1 cellular context compared by ENCODE assay signal in genomic region chr11:134223066-134223465, GRCh38.
TF ChIP-seq lines count a peak whose summit lies in the region.

No MANE protein-coding gene starts in this region.

TF ChIP-seq in GM23338, 12 proteins besides CTCF, POLR2A, EP300 and RAD21 (continued from another document):
- no peak for TF ChIP-seq ZNF462 (CRISPR knock-in tag; IDR thresholded peaks at IDR 0.05)
- no peak for TF ChIP-seq ZNF114 (CRISPR knock-in tag; IDR thresholded peaks at IDR 0.05)
- no peak for TF ChIP-seq REST (IDR thresholded peaks at IDR 0.05; ENCODE audit: unreplicated experiment)
- no peak for TF ChIP-seq CREB1 (CRISPR knock-in tag; IDR thresholded peaks at IDR 0.05; ENCODE audit: low read depth)
- no peak for TF ChIP-seq JUNB (IDR thresholded peaks at IDR 0.05; ENCODE audit: unreplicated experiment)
- no peak for TF ChIP-seq ETS1 (IDR thresholded peaks at IDR 0.05)
- no peak for TF ChIP-seq EZH2phosphoT487 (IDR thresholded peaks at IDR 0.05; ENCODE audit: unreplicated experiment)
- no peak for TF ChIP-seq POLR2AphosphoS5 (IDR thresholded peaks at IDR 0.05; ENCODE audit: low read depth)
- no peak for TF ChIP-seq STAT1 (IDR thresholded peaks at IDR 0.05; ENCODE audit: unreplicated experiment)
- TF ChIP-seq ZNF331 (CRISPR knock-in tag; IDR thresholded peaks at IDR 0.05; ENCODE audit: low read depth), result no peak
